ENCODE assay signal across 2 cellular contexts in genomic region chr14:70231756-70232544, GRCh38. TPM values are rescaled to one million over a fixed set of nuclear protein-coding genes. Genes with fewer than 3 reads are reported as not detected.
"Had no signal": no experiment of that assay in that cellular context is flagged by ENCODE, and none has a peak within 500 bp of the region (broad histone marks: within the 10 kb centered on the region; RNA-seq: fewer than 3 reads in every experiment).

No MANE protein-coding gene starts in this region.

RNA-seq across cellular contexts. Expression of gene SLC8A3, which starts 43.2 kb away (rescaled TPM):
- total RNA-seq: naive thymus-derived CD8-positive, alpha-beta T cell had no signal
- polyA plus RNA-seq: naive thymus-derived CD8-positive, alpha-beta T cell; spleen had no signal
